1 cellular context compared by ENCODE assay signal in the genomic region with DNA sequence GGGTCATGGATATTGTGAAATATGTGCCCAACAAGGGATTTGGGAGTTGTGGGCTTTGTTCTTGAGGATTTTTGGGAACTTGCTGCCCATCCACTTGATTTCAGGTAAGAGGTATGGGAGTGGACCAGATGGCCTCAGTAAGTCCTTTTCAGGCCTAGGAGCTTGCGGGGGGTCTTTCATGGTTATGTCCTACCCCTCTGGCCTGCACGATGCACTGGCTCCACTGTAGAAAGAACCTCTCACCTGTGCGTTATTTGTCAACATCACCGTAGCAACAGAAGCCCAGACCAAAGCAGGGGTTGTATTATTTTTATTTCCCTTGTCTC.
TF ChIP-seq lines count a peak whose summit lies in the region.

No MANE protein-coding gene starts in this region.

TF ChIP-seq in HepG2, 621 proteins besides CTCF, POLR2A, EP300 and RAD21:
- TF ChIP-seq ZNF503 (CRISPR knock-in tag; IDR thresholded peaks at IDR 0.05) (no peak), ZNF12 (CRISPR knock-in tag; IDR thresholded peaks at IDR 0.05) (no peak), KLF13 (CRISPR knock-in tag; IDR thresholded peaks at IDR 0.05) (no peak), CEBPG (CRISPR knock-in tag; IDR thresholded peaks at IDR 0.05) (peak; percentile 41; the same call in 1 of the 2 replicates), CREB1 (IDR thresholded peaks at IDR 0.05) (no peak), CREB1 (CRISPR knock-in tag; IDR thresholded peaks at IDR 0.05) (0 out of 2 replicates have a peak, but pooled peaks have one; percentile 10), ZNF3 (CRISPR knock-in tag; IDR thresholded peaks at IDR 0.05) (no peak), TCF7L2 (IDR thresholded peaks at IDR 0.05; ENCODE audit: low read depth, low read length) (no peak), FOXP4 (CRISPR knock-in tag; IDR thresholded peaks at IDR 0.05) (0 out of 2 replicates have a peak, but pooled peaks have one; percentile 9), PHF21A (CRISPR knock-in tag; IDR thresholded peaks at IDR 0.05) (peak; percentile 25; the same call in 1 of the 2 replicates), ZBTB20 (CRISPR knock-in tag; IDR thresholded peaks at IDR 0.05; ENCODE audit: borderline replicate concordance, low read depth) (no peak), TAF15 (IDR thresholded peaks at IDR 0.05; ENCODE audit: low read depth, low read length, poor library complexity, severe bottlenecking) (no peak), ZNF326 (CRISPR knock-in tag; IDR thresholded peaks at IDR 0.05; ENCODE audit: borderline replicate concordance) (no peak), PPARG (CRISPR knock-in tag; conservative IDR thresholded peaks at IDR 0.05) (no peak), AGO1 (IDR thresholded peaks at IDR 0.05; ENCODE audit: low read depth, low read length, poor library complexity, severe bottlenecking) (no peak), POGZ (CRISPR knock-in tag; IDR thresholded peaks at IDR 0.05) (no peak), SCMH1 (CRISPR knock-in tag; IDR thresholded peaks at IDR 0.05; ENCODE audit: borderline replicate concordance) (no peak), ZNF160 (CRISPR knock-in tag; IDR thresholded peaks at IDR 0.05) (no peak), ZNF331 (CRISPR knock-in tag; IDR thresholded peaks at IDR 0.05) (no peak), KLF6 (CRISPR knock-in tag; IDR thresholded peaks at IDR 0.05) (no peak), LCORL (IDR thresholded peaks at IDR 0.05) (peak; percentile 48; the same call in 1 of the 2 replicates), LCORL (CRISPR knock-in tag; IDR thresholded peaks at IDR 0.05) (no peak), JUND (CRISPR knock-in tag; IDR thresholded peaks at IDR 0.05) (no peak), CEBPB (IDR thresholded peaks at IDR 0.05; ENCODE audit: borderline replicate concordance, low read depth, low read length) (peak; percentile 80), GATAD1 (CRISPR knock-in tag; IDR thresholded peaks at IDR 0.05) (no peak), PRDM4 (CRISPR knock-in tag; IDR thresholded peaks at IDR 0.05; ENCODE audit: borderline replicate concordance) (no peak), ZNF879 (CRISPR knock-in tag; IDR thresholded peaks at IDR 0.05) (no peak), SKIL (CRISPR knock-in tag; IDR thresholded peaks at IDR 0.05; ENCODE audit: borderline replicate concordance) (no peak), SALL2 (CRISPR knock-in tag; IDR thresholded peaks at IDR 0.05) (no peak), HNRNPH1 (optimal IDR thresholded peaks at IDR 0.05; ENCODE audit: low read depth, low read length) (no peak), PAWR (CRISPR knock-in tag; IDR thresholded peaks at IDR 0.05; ENCODE audit: borderline replicate concordance) (no peak)
- TF ChIP-seq, protein P1, sequence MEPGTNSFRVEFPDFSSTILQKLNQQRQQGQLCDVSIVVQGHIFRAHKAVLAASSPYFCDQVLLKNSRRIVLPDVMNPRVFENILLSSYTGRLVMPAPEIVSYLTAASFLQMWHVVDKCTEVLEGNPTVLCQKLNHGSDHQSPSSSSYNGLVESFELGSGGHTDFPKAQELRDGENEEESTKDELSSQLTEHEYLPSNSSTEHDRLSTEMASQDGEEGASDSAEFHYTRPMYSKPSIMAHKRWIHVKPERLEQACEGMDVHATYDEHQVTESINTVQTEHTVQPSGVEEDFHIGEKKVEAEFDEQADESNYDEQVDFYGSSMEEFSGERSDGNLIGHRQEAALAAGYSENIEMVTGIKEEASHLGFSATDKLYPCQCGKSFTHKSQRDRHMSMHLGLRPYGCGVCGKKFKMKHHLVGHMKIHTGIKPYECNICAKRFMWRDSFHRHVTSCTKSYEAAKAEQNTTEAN (CRISPR knock-in tag; conservative IDR thresholded peaks at IDR 0.05): no peak
- TF ChIP-seq, protein P2, sequence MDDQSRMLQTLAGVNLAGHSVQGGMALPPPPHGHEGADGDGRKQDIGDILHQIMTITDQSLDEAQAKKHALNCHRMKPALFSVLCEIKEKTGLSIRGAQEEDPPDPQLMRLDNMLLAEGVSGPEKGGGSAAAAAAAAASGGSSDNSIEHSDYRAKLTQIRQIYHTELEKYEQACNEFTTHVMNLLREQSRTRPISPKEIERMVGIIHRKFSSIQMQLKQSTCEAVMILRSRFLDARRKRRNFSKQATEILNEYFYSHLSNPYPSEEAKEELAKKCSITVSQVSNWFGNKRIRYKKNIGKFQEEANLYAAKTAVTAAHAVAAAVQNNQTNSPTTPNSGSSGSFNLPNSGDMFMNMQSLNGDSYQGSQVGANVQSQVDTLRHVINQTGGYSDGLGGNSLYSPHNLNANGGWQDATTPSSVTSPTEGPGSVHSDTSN (CRISPR knock-in tag; IDR thresholded peaks at IDR 0.05; ENCODE audit: borderline replicate concordance): no peak
- TF ChIP-seq, protein P3, sequence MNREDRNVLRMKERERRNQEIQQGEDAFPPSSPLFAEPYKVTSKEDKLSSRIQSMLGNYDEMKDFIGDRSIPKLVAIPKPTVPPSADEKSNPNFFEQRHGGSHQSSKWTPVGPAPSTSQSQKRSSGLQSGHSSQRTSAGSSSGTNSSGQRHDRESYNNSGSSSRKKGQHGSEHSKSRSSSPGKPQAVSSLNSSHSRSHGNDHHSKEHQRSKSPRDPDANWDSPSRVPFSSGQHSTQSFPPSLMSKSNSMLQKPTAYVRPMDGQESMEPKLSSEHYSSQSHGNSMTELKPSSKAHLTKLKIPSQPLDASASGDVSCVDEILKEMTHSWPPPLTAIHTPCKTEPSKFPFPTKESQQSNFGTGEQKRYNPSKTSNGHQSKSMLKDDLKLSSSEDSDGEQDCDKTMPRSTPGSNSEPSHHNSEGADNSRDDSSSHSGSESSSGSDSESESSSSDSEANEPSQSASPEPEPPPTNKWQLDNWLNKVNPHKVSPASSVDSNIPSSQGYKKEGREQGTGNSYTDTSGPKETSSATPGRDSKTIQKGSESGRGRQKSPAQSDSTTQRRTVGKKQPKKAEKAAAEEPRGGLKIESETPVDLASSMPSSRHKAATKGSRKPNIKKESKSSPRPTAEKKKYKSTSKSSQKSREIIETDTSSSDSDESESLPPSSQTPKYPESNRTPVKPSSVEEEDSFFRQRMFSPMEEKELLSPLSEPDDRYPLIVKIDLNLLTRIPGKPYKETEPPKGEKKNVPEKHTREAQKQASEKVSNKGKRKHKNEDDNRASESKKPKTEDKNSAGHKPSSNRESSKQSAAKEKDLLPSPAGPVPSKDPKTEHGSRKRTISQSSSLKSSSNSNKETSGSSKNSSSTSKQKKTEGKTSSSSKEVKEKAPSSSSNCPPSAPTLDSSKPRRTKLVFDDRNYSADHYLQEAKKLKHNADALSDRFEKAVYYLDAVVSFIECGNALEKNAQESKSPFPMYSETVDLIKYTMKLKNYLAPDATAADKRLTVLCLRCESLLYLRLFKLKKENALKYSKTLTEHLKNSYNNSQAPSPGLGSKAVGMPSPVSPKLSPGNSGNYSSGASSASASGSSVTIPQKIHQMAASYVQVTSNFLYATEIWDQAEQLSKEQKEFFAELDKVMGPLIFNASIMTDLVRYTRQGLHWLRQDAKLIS (CRISPR knock-in tag; IDR thresholded peaks at IDR 0.05): no peak
